8 cellular contexts compared by ENCODE assay signal in genomic region chr19:36116344-36116637, GRCh38. TPM values are rescaled to one million over a fixed set of nuclear protein-coding genes. Genes with fewer than 3 reads are reported as not detected.
DNase-seq lines count a peak whose midpoint lies in the region; TF ChIP-seq lines count a peak whose summit lies in the region.

No MANE protein-coding gene starts in this region.

- peaks cover 49% of the 10 kb centered on the region for H3K4me1 Mint-ChIP-seq in nephron progenitor cell

- no peak overlapping the region for H3K27ac Mint-ChIP-seq in nephron progenitor cell

- H3K79me2 ChIP-seq in Loucy (ENCODE audit: insufficient read depth, low read length) = peaks cover 40% of the 10 kb centered on the region

- no peaks in the 10 kb centered on the region for H3K9me3 Mint-ChIP-seq in nephron progenitor cell

- intact Hi-C loops in dorsolateral prefrontal cortex (cut with DNase I) = loop anchor here in 1 of 2 donors (5.0 kb wide), 1 partner anchor 359 kb away; the partner anchor contains the start of genes HSPB6 and PROSER3

- peak overlapping the region; percentile 65; the same call in 1 of the 2 replicates for H3K27ac ChIP-seq in BLaER1
- peak overlapping the region in 51 of 59 donors; percentile 44 to 99 (median 95) for H3K27ac ChIP-seq in dorsolateral prefrontal cortex

- H3K9ac ChIP-seq in BLaER1 (peak overlapping the region; percentile 83), Loucy (ENCODE audit: low read depth, low read length, poor library complexity, severe bottlenecking) (peak overlapping the region; percentile 79)

- DNase-seq in dorsolateral prefrontal cortex = no peak
- DNase-seq in nephron progenitor cell = no peak
- DNase-seq in DMS79 (lab: John Stamatoyannopoulos, UW) = no peak
- DNase-seq in globus pallidus (ENCODE audit: low spot score) = no peak
- DNase-seq in activated effector memory CD4-positive, alpha-beta T cell treated with Interleukin-2 at 50 U/mL for 16 hours = no peak
- DNase-seq in GOT3 (lab: John Stamatoyannopoulos, UW) = no peak

- H2AFZ ChIP-seq in Loucy (ENCODE audit: low read length) = no peak overlapping the region

- H3K9me2 ChIP-seq in Loucy (replicated peaks; ENCODE audit: low read depth, low read length) = no peaks in the 10 kb centered on the region

- TF ChIP-seq CTCF in Loucy (conservative IDR thresholded peaks at IDR 0.05; ENCODE audit: low read length) (no peak), dorsolateral prefrontal cortex (IDR thresholded peaks at IDR 0.05 in 54 of 56, conservative IDR thresholded peaks at IDR 0.05 in 2 of 56; ENCODE audit: low read depth in 1 of 56, partially characterized antibody in 56 of 56) (no peak), nephron progenitor cell (IDR thresholded peaks at IDR 0.05) (no peak)

- H3K36me3 ChIP-seq in BLaER1 (peaks cover 71% of the 10 kb centered on the region), Loucy (ENCODE audit: insufficient read depth, low read length) (no peaks in the 10 kb centered on the region)

- H4K20me1 ChIP-seq in BLaER1 (peaks cover 28% of the 10 kb centered on the region), Loucy (ENCODE audit: insufficient read depth, low read length, poor library complexity, severe bottlenecking) (peaks cover 11% of the 10 kb centered on the region)

- H3K4me3 ChIP-seq in BLaER1 (peak overlapping the region; percentile 93), Loucy (ENCODE audit: low read length, poor library complexity, severe bottlenecking) (peak overlapping the region; percentile 90), dorsolateral prefrontal cortex (peak overlapping the region; percentile 60 to 98 (median 92))

- H3K4me3 Mint-ChIP-seq in nephron progenitor cell = peak overlapping the region; percentile 98

- H3F3A ChIP-seq in Loucy (ENCODE audit: low read depth) = no peaks in the 10 kb centered on the region

- H3K27me3 ChIP-seq in BLaER1 (no peaks in the 10 kb centered on the region), Loucy (ENCODE audit: insufficient read depth, low read length, poor library complexity, severe bottlenecking) (no peaks in the 10 kb centered on the region), dorsolateral prefrontal cortex (no peaks in the 10 kb centered on the region)

- H3K4me1 ChIP-seq in BLaER1 (peaks cover 57% of the 10 kb centered on the region), Loucy (ENCODE audit: insufficient read depth, low read length, poor library complexity, severe bottlenecking) (peaks cover 21% of the 10 kb centered on the region)

- H3K9me3 ChIP-seq in BLaER1 = no peaks in the 10 kb centered on the region
- no peaks in the 10 kb centered on the region for H3K9me3 ChIP-seq in Loucy (ENCODE audit: insufficient read depth, low read depth, low read length)

- H3K27me3 Mint-ChIP-seq in nephron progenitor cell (ENCODE audit: low read depth, poor library complexity) = peaks cover 14% of the 10 kb centered on the region

- H3K4me2 ChIP-seq in BLaER1 = peak overlapping the region; percentile 95
- H3K4me2 ChIP-seq in Loucy (ENCODE audit: low read depth, low read length, poor library complexity, severe bottlenecking) = peak overlapping the region; percentile 97

- peaks cover 43% of the 10 kb centered on the region for H3K36me3 Mint-ChIP-seq in nephron progenitor cell (ENCODE audit: low read depth)

RNA-seq across cellular contexts. Expression of gene TBCB, which starts 1.0 kb away (rescaled TPM):
- 100 to 1,000 TPM; 145 to 409 (median 268) TPM for total RNA-seq in dorsolateral prefrontal cortex

RNA-seq across cellular contexts. Expression of gene POLR2I, which starts 1.6 kb away (rescaled TPM):
- 100 to 1,000 TPM in 77 of 120 experiments, 10 to 100 TPM in 43; 61.9 to 165 (median 106) TPM for total RNA-seq in dorsolateral prefrontal cortex

RNA-seq across cellular contexts. Expression of gene OVOL3, which starts 5.3 kb away (rescaled TPM):
- not detected for total RNA-seq in dorsolateral prefrontal cortex

RNA-seq across cellular contexts. Expression of gene CAPNS1, which starts 23.6 kb away (rescaled TPM):
- total RNA-seq in dorsolateral prefrontal cortex = 100 to 1,000 TPM; 254 to 668 (median 504) TPM

RNA-seq across cellular contexts. Expression of gene COX7A1, which starts 36.0 kb away (rescaled TPM):
- 100 to 1,000 TPM in 85 of 120 experiments, 10 to 100 TPM in 35; 37.0 to 216 (median 117) TPM for total RNA-seq in dorsolateral prefrontal cortex
